8 cellular contexts compared by ENCODE assay signal in genomic region chr13:46751811-46752635, GRCh38. TPM values are rescaled to one million over a fixed set of nuclear protein-coding genes. Genes with fewer than 3 reads are reported as not detected.
DNase-seq lines count a peak whose midpoint lies in the region; ATAC-seq, FAIRE-seq and TF ChIP-seq lines count a peak whose summit lies in the region.

No MANE protein-coding gene starts in this region.

- H3K36me3 ChIP-seq in H1 (ENCODE audit: control insufficient read depth in 2 of 4, insufficient read depth in 4 of 4, low read length in 3 of 4) (no peaks in the 10 kb centered on the region), sigmoid colon (peaks cover 0 to 47% (median 10%) of the 10 kb centered on the region in 4 donors)

- peak overlapping the region; percentile 12 for H3K27ac Mint-ChIP-seq in WTC11

- no peak for FAIRE-seq in H1 (lab: Jason Lieb, UNC)

- H3K23me2 ChIP-seq in H1 (ENCODE audit: low read depth, low read length): no peaks in the 10 kb centered on the region

- H2BK120ac ChIP-seq in H1 (replicated peaks; ENCODE audit: low read depth, low read length): no peak overlapping the region

- no peak overlapping the region for H3K9ac ChIP-seq in H1 (replicated peaks in 1 of 4; ENCODE audit: extremely low read depth in 1 of 4, low read depth in 3 of 4, low read length in 3 of 4)

- H2BK20ac ChIP-seq in H1 (ENCODE audit: low read length): no peak overlapping the region

- no peak overlapping the region for H2BK5ac ChIP-seq in H1 (ENCODE audit: low read depth, low read length)

- CTCF ChIA-PET in WTC11 (lab: Charles Lee) (no interaction called here), H1 (lab: Charles Lee; ENCODE audit: partially characterized antibody) (interaction anchor here (0.6 to 1.8 kb wide), 2 partner anchors 200 to 1564 kb away, joined by 3 to 7 read pairs; no protein-coding TSS in a partner anchor)

- H3K36me3 Mint-ChIP-seq in WTC11: peaks cover 3% of the 10 kb centered on the region; the same call in 1 of the 2 replicates

- no peak overlapping the region for H3K56ac ChIP-seq in H1 (replicated peaks; ENCODE audit: insufficient read length, low read depth, low read length)

- no peak overlapping the region for H3K18ac ChIP-seq in H1 (ENCODE audit: extremely low read depth, low read length)

- H3K4me1 Mint-ChIP-seq in WTC11: peaks cover 4% of the 10 kb centered on the region

- H3K27me3 Mint-ChIP-seq in WTC11 (ENCODE audit: low read depth): no peaks in the 10 kb centered on the region

- no peak overlapping the region for H3K4ac ChIP-seq in H1 (replicated peaks; ENCODE audit: insufficient read length, low read depth, low read length)

- TF ChIP-seq POLR2A in H1 (IDR thresholded peaks at IDR 0.05; ENCODE audit: control extremely low read depth in 1 of 2, low read depth in 2 of 2, low read length in 2 of 2) (no peak), sigmoid colon (IDR thresholded peaks at IDR 0.05) (no peak)

- TF ChIP-seq RAD21 in H1 (IDR thresholded peaks at IDR 0.05 in 1 of 2, conservative IDR thresholded peaks at IDR 0.05 in 1 of 2; ENCODE audit: low read depth in 2 of 2, low read length in 2 of 2): peak; percentile 10 to 17; a peak in 1 of 4 replicates

- H2BK12ac ChIP-seq in H1 (ENCODE audit: low read depth, low read length): no peak overlapping the region

- ATAC-seq in GM19328 (IDR thresholded peaks at IDR 0.05; ENCODE audit: unreplicated experiment) (peak; percentile 83), HG03439 (IDR thresholded peaks at IDR 0.05; ENCODE audit: unreplicated experiment) (peak; percentile 61), WTC11 (peak; percentile 52)

- H2AK5ac ChIP-seq in H1 (ENCODE audit: low read depth, low read length): no peak overlapping the region

- H3K23ac ChIP-seq in H1 (ENCODE audit: insufficient read length): no peak overlapping the region

- H3K27ac ChIP-seq in H1 (ENCODE audit: low read depth, low read length): no peak overlapping the region
- no peak overlapping the region for H3K27ac ChIP-seq in sigmoid colon

- no peaks in the 10 kb centered on the region for H3K79me1 ChIP-seq in H1 (ENCODE audit: low read depth, low read length)

- no peaks in the 10 kb centered on the region for H4K20me1 ChIP-seq in H1 (replicated peaks in 1 of 2; ENCODE audit: control insufficient read depth in 1 of 2, insufficient read depth in 2 of 2, low read length in 2 of 2)

- H3K4me3 ChIP-seq in H1 (ENCODE audit: extremely low read depth in 1 of 4, insufficient read depth in 2 of 4, low read depth in 3 of 4, low read length in 4 of 4): no peak overlapping the region
- no peak overlapping the region for H3K4me3 ChIP-seq in sigmoid colon

- peak; percentile 30 for DNase-seq in AG20443 (ENCODE audit: low spot score)
- no peak for DNase-seq in WTC11 (ENCODE audit: low spot score)
- no peak for DNase-seq in H1 (ENCODE audit: low read depth in 1 of 2, low spot score in 2 of 2)
- DNase-seq in stimulated activated CD8-positive, alpha-beta memory T cell treated with anti-CD3 and anti-CD28 coated beads, Interleukin-15, amount 100 ng/mL, for 4 hours (ENCODE audit: low read depth in 2 of 2): peak; percentile 21 to 37
- DNase-seq in sigmoid colon: no peak
- DNase-seq in NCI-H2107 (lab: John Stamatoyannopoulos, UW): no peak

- H4K5ac ChIP-seq in H1 (ENCODE audit: insufficient read length, low read depth, low read length): no peak overlapping the region

- no peak overlapping the region for H3K4me3 Mint-ChIP-seq in WTC11

- intact Hi-C loops in sigmoid colon (cut with DNase I): no loop called here

- no peak overlapping the region for H3K14ac ChIP-seq in H1 (ENCODE audit: insufficient read length)

- no peaks in the 10 kb centered on the region for H3K9me3 Mint-ChIP-seq in WTC11

- no peak for TF ChIP-seq EP300 in H1 (IDR thresholded peaks at IDR 0.05; ENCODE audit: borderline replicate concordance in 1 of 2, low read depth in 2 of 2, low read length in 2 of 2)
- TF ChIP-seq EP300 in sigmoid colon (IDR thresholded peaks at IDR 0.05): no peak

- POLR2A ChIA-PET in WTC11 (lab: Charles Lee) (no interaction called here), H1 (lab: Charles Lee; ENCODE audit: partially characterized antibody) (no interaction called here)

- no peak overlapping the region for H3K4me2 ChIP-seq in H1 (ENCODE audit: insufficient read depth in 1 of 2, low read depth in 2 of 2, low read length in 2 of 2)

- 92% methylated on average over 7 of the region's 7 CpGs; no CpG with 5 or more reads in 1 of the 2 experiments for WGBS in H1 (ENCODE audit: extremely low coverage in 1 of 2, insufficient coverage in 1 of 2, insufficient read length in 1 of 2, insufficient replicate concordance in 2 of 2, low coverage in 1 of 2, low lambda C conversion rate in 2 of 2, missing lambda C conversion rate in 1 of 2), 2 experiments
- 57 to 83% methylated on average over 7 of the region's 7 CpGs for WGBS in sigmoid colon, 2 donors

- no peaks in the 10 kb centered on the region for H3K4me1 ChIP-seq in H1 (replicated peaks in 1 of 4; ENCODE audit: control insufficient read depth in 3 of 4, insufficient read depth in 4 of 4, low read length in 3 of 4)
- H3K4me1 ChIP-seq in sigmoid colon: no peaks in the 10 kb centered on the region

- H3K9me3 ChIP-seq in H1 (ENCODE audit: insufficient read depth in 2 of 2, low read depth in 1 of 2, low read length in 1 of 2) (no peaks in the 10 kb centered on the region), sigmoid colon (no peaks in the 10 kb centered on the region)

- no peak overlapping the region for H4K8ac ChIP-seq in H1 (ENCODE audit: extremely low read depth, insufficient read depth, low read length)

- no peak overlapping the region for H4K91ac ChIP-seq in H1 (replicated peaks; ENCODE audit: insufficient read length, low read length)

- no peak overlapping the region for H2AFZ ChIP-seq in H1 (ENCODE audit: low read length)

- H3K27me3 ChIP-seq in H1 (replicated peaks in 1 of 4; ENCODE audit: control insufficient read depth in 3 of 4, extremely low read depth in 1 of 4, insufficient read depth in 3 of 4, low read length in 3 of 4): no peaks in the 10 kb centered on the region
- no peaks in the 10 kb centered on the region for H3K27me3 ChIP-seq in sigmoid colon

- H3K79me2 ChIP-seq in H1 (ENCODE audit: control insufficient read depth in 1 of 2, insufficient read depth in 2 of 2, low read length in 2 of 2): no peaks in the 10 kb centered on the region

- no peak overlapping the region for H2BK15ac ChIP-seq in H1 (ENCODE audit: low read length)

- TF ChIP-seq CTCF in WTC11 (IDR thresholded peaks at IDR 0.05) (no peak), H1 (IDR thresholded peaks at IDR 0.05; ENCODE audit: control extremely low read depth in 1 of 3, insufficient read depth in 1 of 3, low read depth in 1 of 3, low read length in 3 of 3) (no peak), sigmoid colon (IDR thresholded peaks at IDR 0.05) (no peak)

TF ChIP-seq in WTC11, 78 proteins besides CTCF, POLR2A, EP300 and RAD21:
- no peak for TF ChIP-seq SMAD3 (CRISPR knock-in tag; IDR thresholded peaks at IDR 0.05; ENCODE audit: borderline replicate concordance)
- no peak for TF ChIP-seq ZNF121 (CRISPR knock-in tag; IDR thresholded peaks at IDR 0.05)

TF ChIP-seq in H1, 55 proteins besides CTCF, POLR2A, EP300 and RAD21:
- TF ChIP-seq ASH2L (IDR thresholded peaks at IDR 0.05; ENCODE audit: low read length) (no peak), GABPA (IDR thresholded peaks at IDR 0.05; ENCODE audit: borderline replicate concordance, insufficient read depth, low read length) (no peak), EGR1 (IDR thresholded peaks at IDR 0.05; ENCODE audit: borderline replicate concordance, low read depth, low read length) (no peak), SUZ12 (IDR thresholded peaks at IDR 0.05; ENCODE audit: low read length) (no peak), BCL11A (IDR thresholded peaks at IDR 0.05; ENCODE audit: low read depth in 2 of 2, low read length in 2 of 2) (no peak), CREB1 (IDR thresholded peaks at IDR 0.05) (no peak), CTBP2 (IDR thresholded peaks at IDR 0.05; ENCODE audit: borderline replicate concordance, insufficient read depth, insufficient read length, low read length) (no peak), POLR2AphosphoS5 (IDR thresholded peaks at IDR 0.05; ENCODE audit: low read depth, low read length) (no peak), EZH2 (IDR thresholded peaks at IDR 0.05; ENCODE audit: low read depth, low read length, severe bottlenecking) (no peak), TAF7 (optimal IDR thresholded peaks at IDR 0.05; ENCODE audit: borderline replicate concordance, low read depth, low read length) (no peak), HDAC6 (IDR thresholded peaks at IDR 0.05; ENCODE audit: low read depth, low read length) (no peak), KDM4A (IDR thresholded peaks at IDR 0.05; ENCODE audit: low read depth, low read length, severe bottlenecking) (no peak)

RNA-seq across cellular contexts. Expression of gene ESD, which starts 44.9 kb away (rescaled TPM):
- total RNA-seq in WTC11 (2021): 58.7 to 70.2 TPM (median 64.5 TPM) in 3 replicates
- total RNA-seq in H1 (2021; fragmentation: NEBNext Ultra II Directional; extraction: Animal tissue kit (Norgen Biotek cat#: 25700)): 55.8 and 56.0 TPM in 2 replicates
- 20.1 and 40.3 TPM in 2 replicates for polyA plus RNA-seq in H1 (2011; rRNA removed)
- polyA plus RNA-seq in H1 (2011; cell fraction: cytosol; rRNA removed): 33.7 TPM
- polyA plus RNA-seq in H1 (2011; cell fraction: nucleus; rRNA removed): 15.1 TPM
- 47.1 to 87.9 TPM (median 54.7 TPM) in 4 replicates for polyA plus RNA-seq in H1 (2012, experiment 1 of 2)
- polyA plus RNA-seq in H1 (2012, experiment 2 of 2): 19.3 TPM
- 49.7 TPM for polyA plus RNA-seq in H1 (2013, experiment 1 of 2)
- 48.5 TPM for polyA plus RNA-seq in H1 (2013, experiment 2 of 2)
- 30.8 and 40.8 TPM in 2 replicates for polyA minus RNA-seq in H1 (2011; rRNA and poly(A)+ RNA removed)
- polyA minus RNA-seq in H1 (2011; cell fraction: cytosol; rRNA and poly(A)+ RNA removed): 15.3 TPM
- polyA minus RNA-seq in H1 (2011; cell fraction: nucleus; rRNA and poly(A)+ RNA removed): 24.0 TPM
- 100 to 1,000 TPM; 107 to 150 (median 128) TPM for total RNA-seq in sigmoid colon
- polyA plus RNA-seq in sigmoid colon: 100 to 1,000 TPM in 2 of 3 donors, 10 to 100 TPM in 1; 89.5 to 143 (median 131) TPM

Comparison
In these comparisons a context has a peak if more than half of its experiments do, and no peak if none do; other contexts are left out.
1. DNase-seq: peak in AG20443 (single experiment) and stimulated activated CD8-positive, alpha-beta memory T cell treated with anti-CD3 and anti-CD28 coated beads, Interleukin-15, amount 100 ng/mL, for 4 hours (2 of 2); none in WTC11 (single experiment), H1 (0 of 2), sigmoid colon (single experiment) and NCI-H2107 (single experiment).
2. Peak in every context shown above with its lines, with median percentiles within 50 percentile points of each other: ATAC-seq.